ENCODE assay signal across 12 cellular contexts in genomic region chrX:340121-340520, GRCh38.
"Had no signal": no experiment of that assay in that cellular context is flagged by ENCODE, and none has a peak within 500 bp of the region (broad histone marks: within the 10 kb centered on the region; RNA-seq: fewer than 3 reads in every experiment).

No MANE protein-coding gene starts in this region.

- H3K9me3 ChIP-seq: neutrophil, thoracic aorta had no signal

- H3K4me1 ChIP-seq: foreskin keratinocyte, parathyroid adenoma had no signal

- DNase-seq: activated CD4-positive, alpha-beta T cell treated with anti-CD3 and anti-CD28 coated beads, Interleukin-2, amount 50 U/mL, for 4 hours; activated naive CD4-positive, alpha-beta T cell; dermis blood vessel endothelial cell; effector memory CD8-positive, alpha-beta T cell; foreskin keratinocyte; glutamatergic neuron had no signal

- H3K27ac ChIP-seq: foreskin keratinocyte, neutrophil, parathyroid adenoma, thoracic aorta had no signal

- H3K36me3 ChIP-seq: thoracic aorta had no signal

- H3K4me3 ChIP-seq: smooth muscle cell, thoracic aorta had no signal

- H3K27me3 ChIP-seq: foreskin keratinocyte, neutrophil had no signal

- ATAC-seq: activated CD4-positive, CD25-positive, alpha-beta regulatory T cell treated with anti-CD3 and anti-CD28 coated beads, Interleukin-2, amount 50 U/mL, for 24 hours; effector memory CD8-positive, alpha-beta T cell; foreskin keratinocyte; naive thymus-derived CD4-positive, alpha-beta T cell had no signal
